Comparison of ENCODE assay signal across 16 cellular contexts in genomic region chr11:5242933-5243844, GRCh38.
DNase-seq lines count a peak whose midpoint lies in the region; ATAC-seq lines count a peak whose summit lies in the region.
"Had no signal": no experiment of that assay in that cellular context is flagged by ENCODE, and none has a peak within 500 bp of the region (broad histone marks: within the 10 kb centered on the region; RNA-seq: fewer than 3 reads in every experiment).

No MANE protein-coding gene starts in this region.

- no peaks in the 10 kb centered on the region for H3K9me3 ChIP-seq in adipocyte (ENCODE audit: control insufficient read depth, low read length)

- H3K36me3 ChIP-seq in adipocyte (ENCODE audit: control insufficient read depth, insufficient read depth, low read length, severe bottlenecking), result no peaks in the 10 kb centered on the region

- peaks cover 5% of the 10 kb centered on the region for H3K27me3 ChIP-seq in adipocyte (replicated peaks; ENCODE audit: control insufficient read depth, insufficient read depth, low read length)

- ATAC-seq in GM18498 (IDR thresholded peaks at IDR 0.05; ENCODE audit: unreplicated experiment) (peak; percentile 65), GM21576 (IDR thresholded peaks at IDR 0.05; ENCODE audit: unreplicated experiment) (peak; percentile 50), HG03175 (IDR thresholded peaks at IDR 0.05; ENCODE audit: unreplicated experiment) (peak; percentile 72), GM19035 (IDR thresholded peaks at IDR 0.05; ENCODE audit: unreplicated experiment) (no peak), HG03457 (IDR thresholded peaks at IDR 0.05; ENCODE audit: unreplicated experiment) (no peak)
- ATAC-seq: CD8-positive, alpha-beta T cell had no signal

- H3K4me3 ChIP-seq in adipocyte (ENCODE audit: low read length), result no peak overlapping the region

- no peak overlapping the region for H3K9ac ChIP-seq in adipocyte (ENCODE audit: low read length)

- no peaks in the 10 kb centered on the region for H3K4me1 ChIP-seq in adipocyte (ENCODE audit: control insufficient read depth, insufficient read depth, low read length)

- DNase-seq in adipocyte (ENCODE audit: low read depth) (peak; percentile 14), NK-92 (lab: John Stamatoyannopoulos, UW; ENCODE audit: unreplicated experiment) (no peak), EL (no peak)
- DNase-seq: activated CD4-positive, alpha-beta T cell treated with anti-CD3 and anti-CD28 coated beads for 48 hours; activated T-cell treated with anti-CD3 and anti-CD28 coated beads, Interleukin-2, amount 50 U/mL, for 24 hours; amniotic stem cell; CD8-positive, alpha-beta T cell; H7; KG1; NCI-H1694; NCI-H524 had no signal

Comparison
In these comparisons a context has a peak if more than half of its experiments do, and no peak if none do; other contexts are left out.
1. ATAC-seq: peak in GM18498 (single experiment), GM21576 (single experiment) and HG03175 (single experiment); none in GM19035 (single experiment) and HG03457 (single experiment).